ENCODE assay signal across 1 cellular context in the genomic region with DNA sequence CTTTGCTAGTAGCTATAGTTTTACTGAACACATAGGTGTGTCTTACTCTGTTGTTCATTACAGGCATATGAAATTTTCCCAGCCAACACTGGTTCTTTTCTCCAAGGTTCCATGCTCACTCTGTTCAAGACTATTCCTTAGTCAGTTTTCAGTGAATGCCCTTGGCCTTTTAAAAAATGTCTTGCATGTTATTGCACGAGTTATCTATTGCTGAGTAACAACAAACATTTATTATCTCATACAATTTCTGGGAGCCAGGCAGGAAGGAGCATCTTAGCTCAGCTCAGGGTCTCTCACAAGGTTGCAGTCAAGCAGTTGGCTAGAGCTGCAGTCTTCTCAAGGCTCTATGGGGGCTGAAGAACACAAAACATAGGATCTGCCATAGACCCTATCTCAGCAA.
TF ChIP-seq lines count a peak whose summit lies in the region.

No MANE protein-coding gene starts in this region.

TF ChIP-seq in GM23338, 12 proteins besides CTCF, POLR2A, EP300 and RAD21 (continued from another document):
- TF ChIP-seq, protein P1, sequence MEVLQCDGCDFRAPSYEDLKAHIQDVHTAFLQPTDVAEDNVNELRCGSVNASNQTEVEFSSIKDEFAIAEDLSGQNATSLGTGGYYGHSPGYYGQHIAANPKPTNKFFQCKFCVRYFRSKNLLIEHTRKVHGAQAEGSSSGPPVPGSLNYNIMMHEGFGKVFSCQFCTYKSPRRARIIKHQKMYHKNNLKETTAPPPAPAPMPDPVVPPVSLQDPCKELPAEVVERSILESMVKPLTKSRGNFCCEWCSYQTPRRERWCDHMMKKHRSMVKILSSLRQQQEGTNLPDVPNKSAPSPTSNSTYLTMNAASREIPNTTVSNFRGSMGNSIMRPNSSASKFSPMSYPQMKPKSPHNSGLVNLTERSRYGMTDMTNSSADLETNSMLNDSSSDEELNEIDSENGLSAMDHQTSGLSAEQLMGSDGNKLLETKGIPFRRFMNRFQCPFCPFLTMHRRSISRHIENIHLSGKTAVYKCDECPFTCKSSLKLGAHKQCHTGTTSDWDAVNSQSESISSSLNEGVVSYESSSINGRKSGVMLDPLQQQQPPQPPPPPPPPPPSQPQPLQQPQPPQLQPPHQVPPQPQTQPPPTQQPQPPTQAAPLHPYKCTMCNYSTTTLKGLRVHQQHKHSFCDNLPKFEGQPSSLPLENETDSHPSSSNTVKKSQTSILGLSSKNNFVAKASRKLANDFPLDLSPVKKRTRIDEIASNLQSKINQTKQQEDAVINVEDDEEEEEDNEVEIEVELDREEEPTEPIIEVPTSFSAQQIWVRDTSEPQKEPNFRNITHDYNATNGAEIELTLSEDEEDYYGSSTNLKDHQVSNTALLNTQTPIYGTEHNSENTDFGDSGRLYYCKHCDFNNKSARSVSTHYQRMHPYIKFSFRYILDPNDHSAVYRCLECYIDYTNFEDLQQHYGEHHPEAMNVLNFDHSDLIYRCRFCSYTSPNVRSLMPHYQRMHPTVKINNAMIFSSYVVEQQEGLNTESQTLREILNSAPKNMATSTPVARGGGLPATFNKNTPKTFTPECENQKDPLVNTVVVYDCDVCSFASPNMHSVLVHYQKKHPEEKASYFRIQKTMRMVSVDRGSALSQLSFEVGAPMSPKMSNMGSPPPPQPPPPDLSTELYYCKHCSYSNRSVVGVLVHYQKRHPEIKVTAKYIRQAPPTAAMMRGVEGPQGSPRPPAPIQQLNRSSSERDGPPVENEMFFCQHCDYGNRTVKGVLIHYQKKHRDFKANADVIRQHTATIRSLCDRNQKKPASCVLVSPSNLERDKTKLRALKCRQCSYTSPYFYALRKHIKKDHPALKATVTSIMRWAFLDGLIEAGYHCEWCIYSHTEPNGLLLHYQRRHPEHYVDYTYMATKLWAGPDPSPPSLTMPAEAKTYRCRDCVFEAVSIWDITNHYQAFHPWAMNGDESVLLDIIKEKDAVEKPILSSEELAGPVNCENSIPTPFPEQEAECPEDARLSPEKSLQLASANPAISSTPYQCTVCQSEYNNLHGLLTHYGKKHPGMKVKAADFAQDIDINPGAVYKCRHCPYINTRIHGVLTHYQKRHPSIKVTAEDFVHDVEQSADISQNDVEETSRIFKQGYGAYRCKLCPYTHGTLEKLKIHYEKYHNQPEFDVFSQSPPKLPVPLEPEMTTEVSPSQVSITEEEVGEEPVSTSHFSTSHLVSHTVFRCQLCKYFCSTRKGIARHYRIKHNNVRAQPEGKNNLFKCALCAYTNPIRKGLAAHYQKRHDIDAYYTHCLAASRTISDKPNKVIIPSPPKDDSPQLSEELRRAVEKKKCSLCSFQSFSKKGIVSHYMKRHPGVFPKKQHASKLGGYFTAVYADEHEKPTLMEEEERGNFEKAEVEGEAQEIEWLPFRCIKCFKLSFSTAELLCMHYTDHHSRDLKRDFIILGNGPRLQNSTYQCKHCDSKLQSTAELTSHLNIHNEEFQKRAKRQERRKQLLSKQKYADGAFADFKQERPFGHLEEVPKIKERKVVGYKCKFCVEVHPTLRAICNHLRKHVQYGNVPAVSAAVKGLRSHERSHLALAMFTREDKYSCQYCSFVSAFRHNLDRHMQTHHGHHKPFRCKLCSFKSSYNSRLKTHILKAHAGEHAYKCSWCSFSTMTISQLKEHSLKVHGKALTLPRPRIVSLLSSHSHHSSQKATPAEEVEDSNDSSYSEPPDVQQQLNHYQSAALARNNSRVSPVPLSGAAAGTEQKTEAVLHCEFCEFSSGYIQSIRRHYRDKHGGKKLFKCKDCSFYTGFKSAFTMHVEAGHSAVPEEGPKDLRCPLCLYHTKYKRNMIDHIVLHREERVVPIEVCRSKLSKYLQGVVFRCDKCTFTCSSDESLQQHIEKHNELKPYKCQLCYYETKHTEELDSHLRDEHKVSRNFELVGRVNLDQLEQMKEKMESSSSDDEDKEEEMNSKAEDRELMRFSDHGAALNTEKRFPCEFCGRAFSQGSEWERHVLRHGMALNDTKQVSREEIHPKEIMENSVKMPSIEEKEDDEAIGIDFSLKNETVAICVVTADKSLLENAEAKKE (CRISPR knock-in tag; IDR thresholded peaks at IDR 0.05), result no peak
- TF ChIP-seq EZH2phosphoT487 (IDR thresholded peaks at IDR 0.05; ENCODE audit: unreplicated experiment), result no peak
- TF ChIP-seq CREB1 (CRISPR knock-in tag; IDR thresholded peaks at IDR 0.05; ENCODE audit: low read depth), result no peak
- TF ChIP-seq NANOG (IDR thresholded peaks at IDR 0.05; ENCODE audit: borderline replicate concordance), result no peak
- TF ChIP-seq ZNF114 (CRISPR knock-in tag; IDR thresholded peaks at IDR 0.05), result no peak
- TF ChIP-seq, protein P2, sequence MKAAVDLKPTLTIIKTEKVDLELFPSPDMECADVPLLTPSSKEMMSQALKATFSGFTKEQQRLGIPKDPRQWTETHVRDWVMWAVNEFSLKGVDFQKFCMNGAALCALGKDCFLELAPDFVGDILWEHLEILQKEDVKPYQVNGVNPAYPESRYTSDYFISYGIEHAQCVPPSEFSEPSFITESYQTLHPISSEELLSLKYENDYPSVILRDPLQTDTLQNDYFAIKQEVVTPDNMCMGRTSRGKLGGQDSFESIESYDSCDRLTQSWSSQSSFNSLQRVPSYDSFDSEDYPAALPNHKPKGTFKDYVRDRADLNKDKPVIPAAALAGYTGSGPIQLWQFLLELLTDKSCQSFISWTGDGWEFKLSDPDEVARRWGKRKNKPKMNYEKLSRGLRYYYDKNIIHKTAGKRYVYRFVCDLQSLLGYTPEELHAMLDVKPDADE (IDR thresholded peaks at IDR 0.05), result no peak
TF ChIP-seq in GM23338: peak in this region for 0.
